ENCODE assay signal across 16 cellular contexts in the genomic region with DNA sequence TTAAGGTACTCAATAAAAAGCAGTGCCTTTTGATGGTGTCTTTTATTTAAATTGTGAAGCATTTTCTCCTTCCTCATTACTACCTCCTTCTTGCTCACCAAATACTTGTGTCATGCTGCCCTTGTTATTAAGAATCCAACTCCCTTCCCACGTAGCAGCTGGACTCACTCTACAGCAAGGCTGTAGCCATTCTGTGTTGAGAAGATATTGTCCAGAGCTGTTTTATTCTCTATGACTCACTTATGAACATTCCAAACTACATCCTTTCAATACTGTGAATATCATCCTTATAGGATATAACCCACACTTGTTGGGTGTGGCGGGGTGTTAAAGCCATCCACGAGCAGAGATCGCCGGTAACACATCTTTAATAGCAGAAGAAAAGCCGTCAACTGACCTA.
A peak's percentile ranks its signal among the peaks of the same experiment; 100 is the strongest.
DNase-seq lines count a peak whose midpoint lies in the region; ATAC-seq and TF ChIP-seq lines count a peak whose summit lies in the region.
"Had no signal": no experiment of that assay in that cellular context is flagged by ENCODE, and none has a peak within 500 bp of the region (broad histone marks: within the 10 kb centered on the region; RNA-seq: fewer than 3 reads in every experiment).

No MANE protein-coding gene starts in this region.

- H3K4me2 ChIP-seq in mesenchymal stem cell (ENCODE audit: low read length, poor library complexity, severe bottlenecking), result no peak overlapping the region
- H3K4me2 ChIP-seq in Karpas-422 (ENCODE audit: low read depth, low read length, poor library complexity, severe bottlenecking), result no peak overlapping the region

- no peaks in the 10 kb centered on the region for H3K36me3 ChIP-seq in heart left ventricle
- no peaks in the 10 kb centered on the region for H3K36me3 ChIP-seq in mesenchymal stem cell (ENCODE audit: control insufficient read depth in 1 of 2, insufficient read depth in 2 of 2, low read depth in 1 of 2, low read length in 2 of 2)
- no peaks in the 10 kb centered on the region for H3K36me3 ChIP-seq in Karpas-422 (ENCODE audit: insufficient read depth, low read length)
- H3K36me3 ChIP-seq: HAP-1 had no signal

- TF ChIP-seq POLR2A in heart left ventricle (IDR thresholded peaks at IDR 0.05), result no peak

- no peaks in the 10 kb centered on the region for H3K79me2 ChIP-seq in Karpas-422 (ENCODE audit: low read length)

- no peak overlapping the region for H3K23ac ChIP-seq in mesenchymal stem cell (ENCODE audit: low read length in 2 of 2)

- H4K20me1 ChIP-seq in Karpas-422 (ENCODE audit: insufficient read depth, low read depth, low read length), result no peaks in the 10 kb centered on the region

- no peaks in the 10 kb centered on the region for H3K79me1 ChIP-seq in mesenchymal stem cell (replicated peaks; ENCODE audit: low read length, poor library complexity, severe bottlenecking)

- no peak overlapping the region for H2BK15ac ChIP-seq in mesenchymal stem cell (ENCODE audit: low read depth, poor library complexity, severe bottlenecking)

- H3K9me2 ChIP-seq in Karpas-422 (replicated peaks; ENCODE audit: insufficient read depth, low read length), result no peaks in the 10 kb centered on the region

- H3K9me3 ChIP-seq in heart left ventricle (no peaks in the 10 kb centered on the region), mesenchymal stem cell (ENCODE audit: control insufficient read depth, low read length) (no peaks in the 10 kb centered on the region), Karpas-422 (ENCODE audit: low read length) (peaks cover 21% of the 10 kb centered on the region)
- H3K9me3 ChIP-seq: HAP-1 had no signal

- no peak overlapping the region for H4K91ac ChIP-seq in mesenchymal stem cell (ENCODE audit: low read length)

- H4K8ac ChIP-seq in mesenchymal stem cell (ENCODE audit: low read length), result no peak overlapping the region

- peak; percentile 27 to 78 (median 58) for ATAC-seq in heart left ventricle

- no peak overlapping the region for H2BK120ac ChIP-seq in mesenchymal stem cell (ENCODE audit: low read depth, low read length)

- no peak overlapping the region for H3K9ac ChIP-seq in mesenchymal stem cell (ENCODE audit: low read length)
- no peak overlapping the region for H3K9ac ChIP-seq in Karpas-422 (ENCODE audit: low read length)

- H3K27ac ChIP-seq in heart left ventricle, result no peak overlapping the region
- H3K27ac ChIP-seq in mesenchymal stem cell (ENCODE audit: low read length, poor library complexity, severe bottlenecking), result no peak overlapping the region
- H3K27ac ChIP-seq in Karpas-422 (ENCODE audit: low read length), result no peak overlapping the region

- DNase-seq in heart left ventricle (no peak), cardiac septum (ENCODE audit: low spot score) (no peak), cardiac fibroblast (ENCODE audit: low read depth in 2 of 2) (peak; percentile 1 to 3), mesenchymal stem cell (peak; percentile 50), NCI-H187 (lab: John Stamatoyannopoulos, UW) (no peak), Karpas-422 (no peak), LoVo (ENCODE audit: low spot score) (no peak), pons (ENCODE audit: low spot score) (no peak)
- DNase-seq: Calu3; CD4-positive, alpha-beta memory T cell; DMS53; NCI-H1417 treated with DMSO at 0.1 percent for 48 hours; NCI-H2029 treated with DMSO at 0.1 percent for 48 hours; NCI-H510A; NCI-H82 had no signal

- H2BK5ac ChIP-seq in mesenchymal stem cell (ENCODE audit: low read depth, low read length, poor library complexity, severe bottlenecking), result no peak overlapping the region

- peak overlapping the region in 1 of 2 experiments; percentile 12 for H2BK12ac ChIP-seq in mesenchymal stem cell (ENCODE audit: low read length in 2 of 2)

- H3K27me3 ChIP-seq in heart left ventricle (no peaks in the 10 kb centered on the region), mesenchymal stem cell (ENCODE audit: control insufficient read depth in 1 of 2, insufficient read depth in 1 of 2, low read length in 2 of 2) (no peaks in the 10 kb centered on the region), Karpas-422 (ENCODE audit: low read length) (no peaks in the 10 kb centered on the region)

- H3K4me1 ChIP-seq in heart left ventricle (no peaks in the 10 kb centered on the region), mesenchymal stem cell (ENCODE audit: control insufficient read depth, insufficient read depth, low read depth, low read length) (no peaks in the 10 kb centered on the region), Karpas-422 (ENCODE audit: low read length) (no peaks in the 10 kb centered on the region)
- H3K4me1 ChIP-seq: HAP-1 had no signal

- no peak for TF ChIP-seq CTCF in heart left ventricle (IDR thresholded peaks at IDR 0.05)
- no peak for TF ChIP-seq CTCF in cardiac fibroblast (IDR thresholded peaks at IDR 0.05; ENCODE audit: low read depth, low read length)

- H3K4ac ChIP-seq in mesenchymal stem cell (ENCODE audit: low read depth in 1 of 2, low read length in 2 of 2), result no peak overlapping the region

- 73 to 79% (median 75%) methylated on average over 6 of the region's 6 CpGs for WGBS in heart left ventricle, 4 donors
- WGBS in mesenchymal stem cell, result 65% methylated on average over 6 of the region's 6 CpGs

- no peak overlapping the region for H2AK5ac ChIP-seq in mesenchymal stem cell (ENCODE audit: low read length, severe bottlenecking)

- no peak overlapping the region for H3K14ac ChIP-seq in mesenchymal stem cell (ENCODE audit: low read length in 2 of 2)

- H2AFZ ChIP-seq in mesenchymal stem cell (ENCODE audit: low read depth, low read length) (no peak overlapping the region), Karpas-422 (ENCODE audit: low read length) (no peak overlapping the region)

- no peak overlapping the region for H3K18ac ChIP-seq in mesenchymal stem cell (ENCODE audit: low read depth in 1 of 2, low read length in 2 of 2)

- intact Hi-C loops in heart left ventricle (cut with DNase I) (no loop called here), cardiac septum (cut with DNase I) (no loop called here)

- H3K4me3 ChIP-seq in heart left ventricle, result no peak overlapping the region
- H3K4me3 ChIP-seq in cardiac fibroblast (replicated peaks in 1 of 2; ENCODE audit: low read depth in 2 of 2, low read length in 2 of 2), result no peak overlapping the region
- no peak overlapping the region for H3K4me3 ChIP-seq in mesenchymal stem cell (ENCODE audit: insufficient read depth in 1 of 2, low read depth in 1 of 2, low read length in 2 of 2)
- no peak overlapping the region for H3K4me3 ChIP-seq in Karpas-422 (ENCODE audit: low read length)
- H3K4me3 ChIP-seq: HAP-1 had no signal

Comparison
In these comparisons a context has a peak if more than half of its experiments do, and no peak if none do; other contexts are left out.
1. DNase-seq: peak in cardiac fibroblast (2 of 2) and mesenchymal stem cell (single experiment); none in heart left ventricle (0 of 5), cardiac septum (single experiment), NCI-H187 (0 of 2), Karpas-422 (single experiment), LoVo (single experiment) and pons (single experiment).